8 cellular contexts compared by ENCODE assay signal in the genomic region with DNA sequence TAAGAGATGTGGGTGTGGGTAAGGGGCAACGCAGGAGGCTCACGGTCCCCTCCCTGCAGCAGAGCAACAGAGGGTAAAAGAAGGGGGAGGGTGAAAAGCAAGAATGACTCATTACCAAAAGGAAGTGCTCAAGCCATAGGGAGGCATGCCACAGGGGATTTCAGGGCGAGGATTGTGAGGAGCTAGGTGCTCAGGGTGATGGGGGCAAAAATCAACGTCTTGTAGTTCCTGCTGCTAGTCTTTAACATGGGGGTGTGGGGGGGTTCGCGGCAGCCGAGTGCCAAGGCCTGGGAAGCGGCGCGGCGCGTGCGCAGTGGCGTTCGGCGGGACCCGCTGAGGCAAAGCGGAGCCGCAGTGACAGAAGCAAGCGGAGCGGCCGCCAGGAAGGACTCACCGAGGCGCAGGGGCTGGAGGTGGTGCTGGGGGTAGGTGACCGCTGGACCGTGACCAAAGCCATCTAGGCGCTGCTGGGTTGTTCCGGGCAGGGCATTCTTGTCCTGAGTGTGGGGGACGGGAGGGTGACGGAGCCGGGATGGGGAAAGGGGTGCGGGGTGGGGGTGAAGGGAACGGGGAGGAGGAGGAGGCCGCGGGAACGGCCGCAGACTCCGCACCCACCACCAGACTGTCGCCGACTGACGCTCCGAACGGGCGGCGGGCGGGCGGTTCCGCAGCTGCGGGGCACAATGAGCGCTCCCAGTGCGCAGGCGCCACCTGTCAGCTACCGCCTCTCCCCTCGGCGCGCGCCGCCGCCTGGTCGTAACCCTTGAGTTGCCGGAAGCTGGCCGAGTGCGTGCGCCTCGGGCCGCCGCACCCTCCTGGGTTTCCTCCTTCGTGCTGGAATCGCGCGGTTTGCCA. TPM values are rescaled to one million over a fixed set of nuclear protein-coding genes. Genes with fewer than 3 reads are reported as not detected.
A peak's percentile ranks its signal among the peaks of the same experiment; 100 is the strongest.
DNase-seq lines count a peak whose midpoint lies in the region; ATAC-seq and TF ChIP-seq lines count a peak whose summit lies in the region.

A gene with protein sequence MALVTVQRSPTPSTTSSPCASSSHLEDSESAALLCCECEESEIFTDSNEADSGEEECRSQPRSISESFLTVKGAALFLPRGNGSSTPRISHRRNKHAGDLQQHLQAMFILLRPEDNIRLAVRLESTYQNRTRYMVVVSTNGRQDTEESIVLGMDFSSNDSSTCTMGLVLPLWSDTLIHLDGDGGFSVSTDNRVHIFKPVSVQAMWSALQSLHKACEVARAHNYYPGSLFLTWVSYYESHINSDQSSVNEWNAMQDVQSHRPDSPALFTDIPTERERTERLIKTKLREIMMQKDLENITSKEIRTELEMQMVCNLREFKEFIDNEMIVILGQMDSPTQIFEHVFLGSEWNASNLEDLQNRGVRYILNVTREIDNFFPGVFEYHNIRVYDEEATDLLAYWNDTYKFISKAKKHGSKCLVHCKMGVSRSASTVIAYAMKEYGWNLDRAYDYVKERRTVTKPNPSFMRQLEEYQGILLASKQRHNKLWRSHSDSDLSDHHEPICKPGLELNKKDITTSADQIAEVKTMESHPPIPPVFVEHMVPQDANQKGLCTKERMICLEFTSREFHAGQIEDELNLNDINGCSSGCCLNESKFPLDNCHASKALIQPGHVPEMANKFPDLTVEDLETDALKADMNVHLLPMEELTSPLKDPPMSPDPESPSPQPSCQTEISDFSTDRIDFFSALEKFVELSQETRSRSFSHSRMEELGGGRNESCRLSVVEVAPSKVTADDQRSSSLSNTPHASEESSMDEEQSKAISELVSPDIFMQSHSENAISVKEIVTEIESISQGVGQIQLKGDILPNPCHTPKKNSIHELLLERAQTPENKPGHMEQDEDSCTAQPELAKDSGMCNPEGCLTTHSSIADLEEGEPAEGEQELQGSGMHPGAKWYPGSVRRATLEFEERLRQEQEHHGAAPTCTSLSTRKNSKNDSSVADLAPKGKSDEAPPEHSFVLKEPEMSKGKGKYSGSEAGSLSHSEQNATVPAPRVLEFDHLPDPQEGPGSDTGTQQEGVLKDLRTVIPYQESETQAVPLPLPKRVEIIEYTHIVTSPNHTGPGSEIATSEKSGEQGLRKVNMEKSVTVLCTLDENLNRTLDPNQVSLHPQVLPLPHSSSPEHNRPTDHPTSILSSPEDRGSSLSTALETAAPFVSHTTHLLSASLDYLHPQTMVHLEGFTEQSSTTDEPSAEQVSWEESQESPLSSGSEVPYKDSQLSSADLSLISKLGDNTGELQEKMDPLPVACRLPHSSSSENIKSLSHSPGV (N-terminal part only) (minus strand): TSS at position 685 of the 855 bp plus-strand sequence. CDS start 228 bp downstream, at position 457.

- H3K4me1 ChIP-seq in cardiac muscle cell (ENCODE audit: low read depth), result peaks cover 32% of the 10 kb centered on the region
- peaks cover 5 to 36% (median 27%) of the 10 kb centered on the region in 4 donors for H3K4me1 ChIP-seq in transverse colon

- peak within 1 kb of the TSS; percentile 96 for H3K4me3 ChIP-seq in GM08714 (ENCODE audit: low read length)
- peak within 1 kb of the TSS; percentile 64 for H3K4me3 ChIP-seq in cardiac muscle cell
- H3K4me3 ChIP-seq in transverse colon, result peak within 1 kb of the TSS; percentile 67 to 90 (median 72)

- in situ Hi-C loops in transverse colon (cut with MboI; ENCODE audit: low pct_ligation_motif_present in 1 of 4, low pct_unique_long_range_greater_than_20kb in 1 of 4, low sequenced_read_pairs in 3 of 4), result loop anchor here (5.0 to 25.0 kb wide), 4 partner anchors 122 to 317 kb away; a partner anchor contains a TSS

- TF ChIP-seq CTCF in cardiac muscle cell (IDR thresholded peaks at IDR 0.05; ENCODE audit: low read depth, low read length), result no peak
- no peak for TF ChIP-seq CTCF in transverse colon (IDR thresholded peaks at IDR 0.05)

- ATAC-seq in HG02610 (IDR thresholded peaks at IDR 0.05; ENCODE audit: unreplicated experiment), result peak; percentile 45

- H3K27me3 ChIP-seq in cardiac muscle cell (no peaks in the 10 kb centered on the region), transverse colon (no peaks in the 10 kb centered on the region)

- H3K36me3 ChIP-seq in cardiac muscle cell (no peaks in the 10 kb centered on the region), transverse colon (no peaks in the 10 kb centered on the region)

- no peak for TF ChIP-seq EP300 in transverse colon (IDR thresholded peaks at IDR 0.05; ENCODE audit: low read depth)

- 0% methylated on average over 3 to 31 of the region's 71 CpGs for WGBS in transverse colon (ENCODE audit: low coverage in 1 of 2), 2 donors

- DNase-seq in NCI-H1436 (lab: John Stamatoyannopoulos, UW) (peak; percentile 92), SW 1271 (lab: John Stamatoyannopoulos, UW) (peak; percentile 76 to 91), cardiac muscle cell (ENCODE audit: low read depth in 1 of 2, low spot score in 1 of 2) (peak; percentile 88 to 96), pons (ENCODE audit: low spot score) (peak; percentile 85), transverse colon (peak; percentile 94)
- DNase-seq in activated naive CD8-positive, alpha-beta T cell treated with anti-CD3 and anti-CD28 coated beads, Interleukin-2, amount 50 U/mL, for 16 hours (ENCODE audit: low read depth, low spot score), result peak; percentile 69

- intact Hi-C loops in transverse colon (cut with DNase I; ENCODE audit: low total_unique reads), result loop anchor here (2.0 kb wide), 1 partner anchor 121 kb away; no protein-coding TSS in a partner anchor

- no peaks in the 10 kb centered on the region for H3K9me3 ChIP-seq in cardiac muscle cell (ENCODE audit: low read depth)
- no peaks in the 10 kb centered on the region for H3K9me3 ChIP-seq in transverse colon

- TF ChIP-seq POLR2A in transverse colon (IDR thresholded peaks at IDR 0.05), result peak; percentile 73

- H3K27ac ChIP-seq in cardiac muscle cell (peak within 1 kb of the TSS; percentile 89), transverse colon (peak within 1 kb of the TSS; percentile 88 to 99 (median 94))

RNA-seq across cellular contexts. Expression of the gene that starts here (rescaled TPM):
- total RNA-seq in cardiac muscle cell (25.8 and 32.4 TPM in 2 replicates), transverse colon (10 to 100 TPM; 15.3 to 99.9 (median 46.0) TPM)
- 36.7 and 43.2 TPM in 2 replicates for polyA plus RNA-seq in cardiac muscle cell

Comparison
In these comparisons a context has a peak if more than half of its experiments do, and no peak if none do; other contexts are left out.
1. Peak in every context shown above with its lines: DNase-seq, ATAC-seq, H3K4me3 ChIP-seq and H3K27ac ChIP-seq.